2 cellular contexts compared by ENCODE assay signal in the genomic region with DNA sequence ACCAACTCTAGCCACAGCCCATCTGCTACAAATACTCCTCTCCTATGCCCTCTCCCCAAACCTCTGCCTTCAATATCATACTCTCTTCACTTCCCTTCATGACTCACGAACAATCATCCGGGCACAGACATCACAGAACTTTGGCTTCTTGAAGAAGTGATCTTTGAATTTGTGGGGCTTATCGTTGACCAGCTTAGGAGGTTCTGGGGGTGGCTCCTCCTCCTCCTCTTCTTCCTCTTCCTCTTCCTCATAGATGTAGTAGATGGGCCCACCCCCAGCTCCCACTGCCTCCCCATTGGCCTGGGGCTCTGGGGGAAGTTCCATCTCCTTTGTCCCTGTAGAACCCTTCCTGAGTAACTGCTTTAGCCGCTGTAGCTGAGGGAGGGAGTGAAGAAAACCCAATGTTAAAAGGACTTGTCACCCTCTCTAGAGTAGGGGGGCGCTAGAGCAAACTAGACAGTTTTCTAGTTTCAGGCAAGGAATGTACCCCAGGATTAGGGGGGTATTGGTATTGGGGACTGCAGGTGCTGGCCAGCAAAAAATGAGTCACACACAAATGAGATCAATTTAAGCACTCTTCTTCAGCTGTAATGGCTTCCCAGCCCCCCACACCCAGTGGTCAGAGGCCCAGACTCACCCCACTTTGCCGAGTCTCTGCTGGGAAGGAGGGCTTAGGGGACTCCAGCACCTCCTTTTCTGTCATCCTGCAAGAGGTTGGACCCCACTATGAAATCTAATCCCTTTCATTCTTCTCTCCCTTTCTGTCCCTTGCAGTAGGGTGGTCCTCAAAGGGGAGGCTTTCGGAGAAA.
TF ChIP-seq lines count a peak whose summit lies in the region.

No MANE protein-coding gene starts in this region.

TF ChIP-seq in HEK293, 187 proteins besides CTCF, POLR2A, EP300 and RAD21 (continued from another document):
- TF ChIP-seq, protein P1, sequence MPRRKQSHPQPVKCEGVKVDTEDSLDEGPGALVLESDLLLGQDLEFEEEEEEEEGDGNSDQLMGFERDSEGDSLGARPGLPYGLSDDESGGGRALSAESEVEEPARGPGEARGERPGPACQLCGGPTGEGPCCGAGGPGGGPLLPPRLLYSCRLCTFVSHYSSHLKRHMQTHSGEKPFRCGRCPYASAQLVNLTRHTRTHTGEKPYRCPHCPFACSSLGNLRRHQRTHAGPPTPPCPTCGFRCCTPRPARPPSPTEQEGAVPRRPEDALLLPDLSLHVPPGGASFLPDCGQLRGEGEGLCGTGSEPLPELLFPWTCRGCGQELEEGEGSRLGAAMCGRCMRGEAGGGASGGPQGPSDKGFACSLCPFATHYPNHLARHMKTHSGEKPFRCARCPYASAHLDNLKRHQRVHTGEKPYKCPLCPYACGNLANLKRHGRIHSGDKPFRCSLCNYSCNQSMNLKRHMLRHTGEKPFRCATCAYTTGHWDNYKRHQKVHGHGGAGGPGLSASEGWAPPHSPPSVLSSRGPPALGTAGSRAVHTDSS (tag by site-specific recombination; IDR thresholded peaks at IDR 0.05): peak; percentile 83
TF ChIP-seq in HEK293: peak in this region for 1.

TF ChIP-seq in SK-N-SH, 30 proteins besides CTCF, POLR2A, EP300 and RAD21 (continued from another document):
- TF ChIP-seq EZH2phosphoT487 (IDR thresholded peaks at IDR 0.05; ENCODE audit: borderline replicate concordance, low read depth) (no peak), FOXM1 (IDR thresholded peaks at IDR 0.05; ENCODE audit: low read depth) (no peak), RXRA (IDR thresholded peaks at IDR 0.05; ENCODE audit: borderline replicate concordance, low read depth) (no peak), SIN3A (IDR thresholded peaks at IDR 0.05; ENCODE audit: borderline replicate concordance, low read depth, low read length) (no peak), SMC3 (IDR thresholded peaks at IDR 0.05; ENCODE audit: low read depth, low read length) (no peak), JUND (IDR thresholded peaks at IDR 0.05) (no peak), TAF1 (IDR thresholded peaks at IDR 0.05; ENCODE audit: borderline replicate concordance, low read depth, low read length) (no peak), RCOR1 (IDR thresholded peaks at IDR 0.05; ENCODE audit: low read length) (no peak), MXI1 (IDR thresholded peaks at IDR 0.05; ENCODE audit: low read depth, low read length) (no peak), GATA2 (CRISPR knock-in tag; IDR thresholded peaks at IDR 0.05) (no peak)
- TF ChIP-seq, protein P2, sequence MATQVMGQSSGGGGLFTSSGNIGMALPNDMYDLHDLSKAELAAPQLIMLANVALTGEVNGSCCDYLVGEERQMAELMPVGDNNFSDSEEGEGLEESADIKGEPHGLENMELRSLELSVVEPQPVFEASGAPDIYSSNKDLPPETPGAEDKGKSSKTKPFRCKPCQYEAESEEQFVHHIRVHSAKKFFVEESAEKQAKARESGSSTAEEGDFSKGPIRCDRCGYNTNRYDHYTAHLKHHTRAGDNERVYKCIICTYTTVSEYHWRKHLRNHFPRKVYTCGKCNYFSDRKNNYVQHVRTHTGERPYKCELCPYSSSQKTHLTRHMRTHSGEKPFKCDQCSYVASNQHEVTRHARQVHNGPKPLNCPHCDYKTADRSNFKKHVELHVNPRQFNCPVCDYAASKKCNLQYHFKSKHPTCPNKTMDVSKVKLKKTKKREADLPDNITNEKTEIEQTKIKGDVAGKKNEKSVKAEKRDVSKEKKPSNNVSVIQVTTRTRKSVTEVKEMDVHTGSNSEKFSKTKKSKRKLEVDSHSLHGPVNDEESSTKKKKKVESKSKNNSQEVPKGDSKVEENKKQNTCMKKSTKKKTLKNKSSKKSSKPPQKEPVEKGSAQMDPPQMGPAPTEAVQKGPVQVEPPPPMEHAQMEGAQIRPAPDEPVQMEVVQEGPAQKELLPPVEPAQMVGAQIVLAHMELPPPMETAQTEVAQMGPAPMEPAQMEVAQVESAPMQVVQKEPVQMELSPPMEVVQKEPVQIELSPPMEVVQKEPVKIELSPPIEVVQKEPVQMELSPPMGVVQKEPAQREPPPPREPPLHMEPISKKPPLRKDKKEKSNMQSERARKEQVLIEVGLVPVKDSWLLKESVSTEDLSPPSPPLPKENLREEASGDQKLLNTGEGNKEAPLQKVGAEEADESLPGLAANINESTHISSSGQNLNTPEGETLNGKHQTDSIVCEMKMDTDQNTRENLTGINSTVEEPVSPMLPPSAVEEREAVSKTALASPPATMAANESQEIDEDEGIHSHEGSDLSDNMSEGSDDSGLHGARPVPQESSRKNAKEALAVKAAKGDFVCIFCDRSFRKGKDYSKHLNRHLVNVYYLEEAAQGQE (IDR thresholded peaks at IDR 0.05; ENCODE audit: low read depth, low read length): no peak
